ENCODE assay signal across 8 cellular contexts in genomic region chr1:155001688-155002474, GRCh38. TPM values are rescaled to one million over a fixed set of nuclear protein-coding genes. Genes with fewer than 3 reads are reported as not detected.
DNase-seq lines count a peak whose midpoint lies in the region; ATAC-seq and TF ChIP-seq lines count a peak whose summit lies in the region.

No MANE protein-coding gene starts in this region.

- peak overlapping the region; percentile 94 for H3K4me3 ChIP-seq in kidney epithelial cell (ENCODE audit: low read depth, low read length)

- DNase-seq in AG08395 (ENCODE audit: low spot score) = peak; percentile 99
- DNase-seq in NCI-H460 (ENCODE audit: extremely low read depth, low read depth) = peak; percentile 100
- DNase-seq in activated CD4-positive, alpha-beta T cell treated with anti-CD3 and anti-CD28 coated beads for 1 hour = peak; percentile 94
- peak; percentile 98 for DNase-seq in cerebellar nuclear complex (lab: John Stamatoyannopoulos, UW)
- peak; percentile 94 for DNase-seq in kidney epithelial cell (ENCODE audit: low read depth)
- peak; percentile 94 to 95 for DNase-seq in stimulated activated CD4-positive, alpha-beta T cell treated with anti-CD3 and anti-CD28 coated beads, Interleukin-15, amount 100 ng/mL, for 1 hour (ENCODE audit: low read depth in 1 of 2, low spot score in 1 of 2)

- TF ChIP-seq CTCF in kidney epithelial cell (IDR thresholded peaks at IDR 0.05; ENCODE audit: insufficient read depth, low read length, poor library complexity, severe bottlenecking) = peak; percentile 76

- peak; percentile 53 for ATAC-seq in GM18909 (IDR thresholded peaks at IDR 0.05; ENCODE audit: poor library complexity, unreplicated experiment)
- ATAC-seq in HG03354 (IDR thresholded peaks at IDR 0.05; ENCODE audit: poor library complexity, severe bottlenecking, unreplicated experiment) = peak; percentile 65

- H3K36me3 ChIP-seq in kidney epithelial cell (ENCODE audit: control insufficient read depth, insufficient read depth, low read length) = no peaks in the 10 kb centered on the region

- H3K27me3 ChIP-seq in kidney epithelial cell (ENCODE audit: control insufficient read depth, insufficient read depth, low read length) = no peaks in the 10 kb centered on the region

RNA-seq across cellular contexts. Expression of gene ZBTB7B, which starts 0.7 kb away (rescaled TPM):
- total RNA-seq in NCI-H460 (2014; rRNA removed; shearing (Covaris generic)) = 52.8 and 68.3 TPM in 2 replicates
- 90.2 and 113 TPM in 2 replicates for polyA plus RNA-seq in NCI-H460 (2014; cell fraction: nucleus; rRNA removed)
- total RNA-seq in kidney epithelial cell = 28.0 and 40.3 TPM in 2 replicates

RNA-seq across cellular contexts. Expression of gene LENEP, which starts 8.5 kb away (rescaled TPM):
- total RNA-seq in NCI-H460 (2014; rRNA removed; shearing (Covaris generic)) = 0.84 TPM in 1 of 2 replicates, not detected in the other
- 0.78 TPM in 1 of 2 replicates, not detected in the other for polyA plus RNA-seq in NCI-H460 (2014; cell fraction: nucleus; rRNA removed)
- 1.6 TPM in 1 of 2 replicates, not detected in the other for total RNA-seq in kidney epithelial cell

RNA-seq across cellular contexts. Expression of gene FLAD1, which starts 18.7 kb away (rescaled TPM):
- 60.4 and 68.0 TPM in 2 replicates for total RNA-seq in NCI-H460 (2014; rRNA removed; shearing (Covaris generic))
- 92.8 and 106 TPM in 2 replicates for polyA plus RNA-seq in NCI-H460 (2014; cell fraction: nucleus; rRNA removed)
- total RNA-seq in kidney epithelial cell = 53.0 and 60.9 TPM in 2 replicates

RNA-seq across cellular contexts. Expression of gene CKS1B, which starts 27.4 kb away (rescaled TPM):
- total RNA-seq in NCI-H460 (2014; rRNA removed; shearing (Covaris generic)) = 585 and 634 TPM in 2 replicates
- polyA plus RNA-seq in NCI-H460 (2014; cell fraction: nucleus; rRNA removed) = 249 and 280 TPM in 2 replicates
- 67.4 and 72.4 TPM in 2 replicates for total RNA-seq in kidney epithelial cell

RNA-seq across cellular contexts. Expression of gene SHC1, which starts 31.3 kb away (rescaled TPM):
- 382 and 411 TPM in 2 replicates for total RNA-seq in NCI-H460 (2014; rRNA removed; shearing (Covaris generic))
- polyA plus RNA-seq in NCI-H460 (2014; cell fraction: nucleus; rRNA removed) = 478 and 522 TPM in 2 replicates
- 176 and 183 TPM in 2 replicates for total RNA-seq in kidney epithelial cell

Comparison
In these comparisons a context has a peak if more than half of its experiments do, and no peak if none do; other contexts are left out.
1. Peak in every context shown above with its lines: DNase-seq, ATAC-seq and H3K4me3 ChIP-seq.